8 cellular contexts compared by ENCODE assay signal in the genomic region with DNA sequence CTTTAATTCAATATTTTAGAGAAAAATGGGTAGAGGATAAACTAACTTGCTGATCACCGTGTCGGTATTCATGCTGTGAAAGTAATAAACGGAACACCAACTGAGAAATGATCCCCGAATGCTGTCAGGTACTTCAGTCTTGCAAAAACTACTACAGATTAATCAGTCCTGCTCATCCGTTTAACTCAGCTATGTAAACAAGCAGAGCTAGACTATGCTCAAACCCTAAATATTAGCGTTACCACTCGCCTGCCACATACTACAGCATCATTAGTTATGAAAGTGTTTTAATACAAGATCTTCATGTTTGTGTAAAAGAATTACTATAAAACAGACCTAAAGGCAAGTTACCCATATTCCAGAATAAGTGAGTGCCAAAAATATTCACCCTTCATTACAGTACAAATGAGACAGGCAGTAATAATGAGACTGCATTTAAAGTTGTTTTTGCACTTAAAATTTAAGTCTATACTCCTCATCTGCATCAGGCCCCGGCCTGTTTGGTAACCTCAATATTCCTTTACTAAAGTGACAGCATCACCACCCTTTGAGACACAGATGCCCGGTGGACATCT. TPM values are rescaled to one million over a fixed set of nuclear protein-coding genes. Genes with fewer than 3 reads are reported as not detected.
A peak's percentile ranks its signal among the peaks of the same experiment; 100 is the strongest.
DNase-seq lines count a peak whose midpoint lies in the region; ATAC-seq and TF ChIP-seq lines count a peak whose summit lies in the region.

No MANE protein-coding gene starts in this region.

- no peaks in the 10 kb centered on the region for H3K36me3 ChIP-seq in gastrocnemius medialis

- POLR2A ChIA-PET in RWPE1 (lab: Yijun Ruan, JAX; ENCODE audit: low non-redundant PET), result no interaction called here

- CTCF ChIA-PET in RWPE1 (lab: Yijun Ruan, JAX), result interaction anchor here (0.5 to 2.1 kb wide), 21 partner anchors 9 to 262 kb away, joined by 3 to 14 read pairs (median 5); no protein-coding TSS in a partner anchor

- no peak for TF ChIP-seq CTCF in GM12875 (IDR thresholded peaks at IDR 0.05; ENCODE audit: borderline replicate concordance, insufficient read depth, low read depth, low read length)
- TF ChIP-seq CTCF in RWPE1 (conservative IDR thresholded peaks at IDR 0.05; ENCODE audit: low read depth), result no peak
- no peak for TF ChIP-seq CTCF in fibroblast of the aortic adventitia (IDR thresholded peaks at IDR 0.05; ENCODE audit: insufficient read depth, low read length)
- no peak for TF ChIP-seq CTCF in gastrocnemius medialis (IDR thresholded peaks at IDR 0.05 in 4 of 5, conservative IDR thresholded peaks at IDR 0.05 in 1 of 5)

- TF ChIP-seq POLR2A in gastrocnemius medialis (IDR thresholded peaks at IDR 0.05), result no peak

- ATAC-seq in gastrocnemius medialis (no peak), HG03025 (IDR thresholded peaks at IDR 0.05; ENCODE audit: low FRiP score, unreplicated experiment) (no peak), GM19351 (IDR thresholded peaks at IDR 0.05; ENCODE audit: unreplicated experiment) (no peak)

- peak overlapping the region; percentile 92 for H3K4me3 ChIP-seq in GM12875 (ENCODE audit: low read depth, low read length)
- H3K4me3 ChIP-seq in fibroblast of the aortic adventitia (ENCODE audit: low read depth, low read length), result peak overlapping the region; percentile 98
- H3K4me3 ChIP-seq in gastrocnemius medialis, result peak overlapping the region; percentile 85 to 99 (median 89)

- H3K27ac ChIP-seq in RWPE1 (peak overlapping the region; percentile 89), gastrocnemius medialis (peak overlapping the region; percentile 79 to 87 (median 84))

- H3K4me1 ChIP-seq in gastrocnemius medialis, result peaks cover 47 to 50% of the 10 kb centered on the region in 2 donors

- intact Hi-C loops in gastrocnemius medialis (cut with DNase I; ENCODE audit: low total_unique reads), result loop anchor here (1.0 to 2.0 kb wide), 2 partner anchors 36 to 102 kb away; no protein-coding TSS in a partner anchor

- no peaks in the 10 kb centered on the region for H3K27me3 ChIP-seq in gastrocnemius medialis

- in situ Hi-C loops in gastrocnemius medialis (cut with MboI; ENCODE audit: low sequenced_read_pairs in 4 of 4), result loop anchor here in 1 of 4 donors (25.0 kb wide), 1 partner anchor 96 kb away; no protein-coding TSS in a partner anchor

- DNase-seq in RWPE1 (ENCODE audit: low spot score), result peak; percentile 37
- DNase-seq in fibroblast of the aortic adventitia (ENCODE audit: low read depth), result peak; percentile 41
- no peak for DNase-seq in gastrocnemius medialis
- DNase-seq in NK-92 (lab: John Stamatoyannopoulos, UW; ENCODE audit: unreplicated experiment), result no peak
- no peak for DNase-seq in mesenteric fat pad (ENCODE audit: low spot score)

- H3K9me3 ChIP-seq in gastrocnemius medialis, result no peaks in the 10 kb centered on the region

RNA-seq across cellular contexts. Expression of gene DNMBP, which starts 1.0 kb away (rescaled TPM):
- total RNA-seq in fibroblast of the aortic adventitia (ENCODE audit: low replicate concordance) (24.9 and 62.4 TPM in 2 replicates), gastrocnemius medialis (10 to 100 TPM in 3 of 4 donors, 1 to 10 TPM in 1; 9.5 to 22.5 (median 15.0) TPM), mesenteric fat pad (19.7 TPM)

Comparison
In these comparisons a context has a peak if more than half of its experiments do, and no peak if none do; other contexts are left out.
1. DNase-seq: peak in RWPE1 (single experiment) and fibroblast of the aortic adventitia (single experiment); none in gastrocnemius medialis (0 of 2), NK-92 (single experiment) and mesenteric fat pad (single experiment).
2. Peak in every context shown above with its lines, with median percentiles within 50 percentile points of each other: H3K4me3 ChIP-seq.